ENCODE assay signal across 8 cellular contexts in the genomic region with DNA sequence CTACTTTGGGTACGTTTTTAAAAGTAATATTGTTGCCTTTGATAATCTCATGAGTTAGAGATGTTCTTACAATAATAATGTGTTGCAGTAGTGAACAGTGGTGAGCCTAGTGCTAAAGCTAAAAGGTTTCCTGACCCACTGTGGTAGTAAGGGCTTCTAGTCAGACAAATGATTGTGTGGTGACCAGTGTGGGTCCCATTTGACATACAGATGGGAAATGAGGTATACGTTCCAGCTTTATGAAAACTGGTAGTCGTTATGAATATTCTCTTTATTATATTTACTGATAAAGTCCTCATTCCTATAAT. TPM values are rescaled to one million over a fixed set of nuclear protein-coding genes. Genes with fewer than 3 reads are reported as not detected.
DNase-seq lines count a peak whose midpoint lies in the region; ATAC-seq and TF ChIP-seq lines count a peak whose summit lies in the region.

No MANE protein-coding gene starts in this region.

- peak overlapping the region; percentile 100; a peak in 3 of 4 replicates for H3K27ac ChIP-seq in SK-N-SH (ENCODE audit: low read depth in 2 of 2, low read length in 1 of 2)

- no peak for TF ChIP-seq RAD21 in SK-N-SH (IDR thresholded peaks at IDR 0.05; ENCODE audit: low read length)

- H3K79me2 ChIP-seq in SK-N-SH (ENCODE audit: insufficient read depth), result peaks cover 68% of the 10 kb centered on the region

- no peaks in the 10 kb centered on the region for H3K9me3 ChIP-seq in SK-N-SH

- TF ChIP-seq EP300 in SK-N-SH (IDR thresholded peaks at IDR 0.05; ENCODE audit: borderline replicate concordance in 1 of 2, low read depth in 1 of 2, low read length in 1 of 2), result no peak

- H3K9me3 Mint-ChIP-seq in T-helper 2 cell treated with Interferon-gamma antibody and Interleukin-4, amounts not matched to agents 5 μg/mL and 100 μg/mL, for 36 hours, result no peaks in the 10 kb centered on the region
- no peaks in the 10 kb centered on the region for H3K9me3 Mint-ChIP-seq in stimulated activated memory B cell treated with anti-CD40 and anti-IgM and Interleukin-4, amounts not matched to agents 10 μg/mL and 1 μg/mL and 100 μg/mL, for 72 hours

- H3K4me1 ChIP-seq in SK-N-SH (ENCODE audit: control insufficient read depth in 1 of 2, insufficient read depth in 2 of 2, low read depth in 1 of 2, low read length in 1 of 2), result peaks cover 9 to 17% of the 10 kb centered on the region in 2 experiments; a peak in 3 of 4 replicates

- H3K27me3 Mint-ChIP-seq in T-helper 2 cell treated with Interferon-gamma antibody and Interleukin-4, amounts not matched to agents 5 μg/mL and 100 μg/mL, for 36 hours (ENCODE audit: low read depth), result no peaks in the 10 kb centered on the region
- no peaks in the 10 kb centered on the region for H3K27me3 Mint-ChIP-seq in stimulated activated memory B cell treated with anti-CD40 and anti-IgM and Interleukin-4, amounts not matched to agents 10 μg/mL and 1 μg/mL and 100 μg/mL, for 72 hours

- POLR2A ChIA-PET in SK-N-SH (lab: Yijun Ruan, JAX), result interaction anchor here (0.9 to 1.9 kb wide), 3 partner anchors 14 to 117 kb away, joined by 3 to 7 read pairs (median 4); no protein-coding TSS in a partner anchor

- peak overlapping the region; percentile 86 for H3K4me3 Mint-ChIP-seq in T-helper 2 cell treated with Interferon-gamma antibody and Interleukin-4, amounts not matched to agents 5 μg/mL and 100 μg/mL, for 36 hours
- H3K4me3 Mint-ChIP-seq in stimulated activated memory B cell treated with anti-CD40 and anti-IgM and Interleukin-4, amounts not matched to agents 10 μg/mL and 1 μg/mL and 100 μg/mL, for 72 hours, result peak overlapping the region; percentile 98

- peaks cover 42% of the 10 kb centered on the region for H3K4me1 Mint-ChIP-seq in T-helper 2 cell treated with Interferon-gamma antibody and Interleukin-4, amounts not matched to agents 5 μg/mL and 100 μg/mL, for 36 hours (ENCODE audit: low read depth)
- peaks cover 47% of the 10 kb centered on the region for H3K4me1 Mint-ChIP-seq in stimulated activated memory B cell treated with anti-CD40 and anti-IgM and Interleukin-4, amounts not matched to agents 10 μg/mL and 1 μg/mL and 100 μg/mL, for 72 hours

- H3K4me2 ChIP-seq in SK-N-SH, result peak overlapping the region; percentile 85

- no peaks in the 10 kb centered on the region for H3K27me3 ChIP-seq in SK-N-SH (ENCODE audit: insufficient read depth)

- H3K9ac ChIP-seq in SK-N-SH, result peak overlapping the region; percentile 100; the same call in 1 of the 2 replicates

- H3K4me3 ChIP-seq in SK-N-SH (ENCODE audit: low read depth in 2 of 2, low read length in 1 of 2), result peak overlapping the region; percentile 79 to 95; a peak in 3 of 4 replicates
- H3K4me3 ChIP-seq in foreskin fibroblast (ENCODE audit: low read depth in 1 of 2, low read length in 2 of 2), result peak overlapping the region; percentile 85 to 91

- DNase-seq in SK-N-SH, result no peak
- DNase-seq in T-helper 2 cell treated with Interferon-gamma antibody and Interleukin-4, amounts not matched to agents 5 μg/mL and 100 μg/mL, for 36 hours (ENCODE audit: low spot score), result peak; percentile 22
- no peak for DNase-seq in foreskin fibroblast
- no peak for DNase-seq in 8988T

- peaks cover 25% of the 10 kb centered on the region for H3K36me3 Mint-ChIP-seq in T-helper 2 cell treated with Interferon-gamma antibody and Interleukin-4, amounts not matched to agents 5 μg/mL and 100 μg/mL, for 36 hours (ENCODE audit: low read depth)
- H3K36me3 Mint-ChIP-seq in stimulated activated memory B cell treated with anti-CD40 and anti-IgM and Interleukin-4, amounts not matched to agents 10 μg/mL and 1 μg/mL and 100 μg/mL, for 72 hours, result peaks cover 12% of the 10 kb centered on the region

- peaks cover 2 to 18% of the 10 kb centered on the region in 2 experiments for H3K36me3 ChIP-seq in SK-N-SH (replicated peaks in 1 of 2; ENCODE audit: control insufficient read depth in 1 of 2, insufficient read depth in 2 of 2, low read length in 1 of 2)

- H3F3A ChIP-seq in SK-N-SH (replicated peaks; ENCODE audit: insufficient read depth), result peaks cover 7% of the 10 kb centered on the region

- CTCF ChIA-PET in SK-N-SH (lab: Yijun Ruan, JAX), result interaction anchor here (0.7 to 1.5 kb wide), 5 partner anchors 18 to 812 kb away, joined by 3 to 5 read pairs (median 3); no protein-coding TSS in a partner anchor

- H4K20me1 ChIP-seq in SK-N-SH (ENCODE audit: insufficient read depth), result no peaks in the 10 kb centered on the region; the same call in 1 of the 2 replicates

- peak overlapping the region; percentile 100 for H3K27ac Mint-ChIP-seq in T-helper 2 cell treated with Interferon-gamma antibody and Interleukin-4, amounts not matched to agents 5 μg/mL and 100 μg/mL, for 36 hours
- peak overlapping the region; percentile 99 for H3K27ac Mint-ChIP-seq in stimulated activated memory B cell treated with anti-CD40 and anti-IgM and Interleukin-4, amounts not matched to agents 10 μg/mL and 1 μg/mL and 100 μg/mL, for 72 hours

- no peak for ATAC-seq in SK-N-SH treated with all-trans-retinoic acid at 6 μM for 48 hours
- no peak for ATAC-seq in stimulated activated memory B cell treated with anti-CD40 and anti-IgM and Interleukin-4, amounts not matched to agents 10 μg/mL and 1 μg/mL and 100 μg/mL, for 72 hours
- no peak for ATAC-seq in GM18873 (IDR thresholded peaks at IDR 0.05; ENCODE audit: low FRiP score, unreplicated experiment)
- no peak for ATAC-seq in HG02571 (IDR thresholded peaks at IDR 0.05; ENCODE audit: unreplicated experiment)

- WGBS in SK-N-SH (ENCODE audit: low lambda C conversion rate), result 10% methylated on average over 3 of the region's 3 CpGs

- TF ChIP-seq CTCF in SK-N-SH (IDR thresholded peaks at IDR 0.05), result no peak
- no peak for TF ChIP-seq CTCF in foreskin fibroblast (IDR thresholded peaks at IDR 0.05; ENCODE audit: low read depth, low read length)

- H2AFZ ChIP-seq in SK-N-SH (ENCODE audit: low read depth), result no peak overlapping the region; the same call in 1 of the 2 replicates

- no peaks in the 10 kb centered on the region for H3K9me2 ChIP-seq in SK-N-SH

TF ChIP-seq in SK-N-SH, 30 proteins besides CTCF, POLR2A, EP300 and RAD21 (continues in another document):
- TF ChIP-seq NFIC (IDR thresholded peaks at IDR 0.05; ENCODE audit: borderline replicate concordance), result no peak
- no peak for TF ChIP-seq MEF2A (IDR thresholded peaks at IDR 0.05; ENCODE audit: borderline replicate concordance, low read depth)
- TF ChIP-seq, protein P1, sequence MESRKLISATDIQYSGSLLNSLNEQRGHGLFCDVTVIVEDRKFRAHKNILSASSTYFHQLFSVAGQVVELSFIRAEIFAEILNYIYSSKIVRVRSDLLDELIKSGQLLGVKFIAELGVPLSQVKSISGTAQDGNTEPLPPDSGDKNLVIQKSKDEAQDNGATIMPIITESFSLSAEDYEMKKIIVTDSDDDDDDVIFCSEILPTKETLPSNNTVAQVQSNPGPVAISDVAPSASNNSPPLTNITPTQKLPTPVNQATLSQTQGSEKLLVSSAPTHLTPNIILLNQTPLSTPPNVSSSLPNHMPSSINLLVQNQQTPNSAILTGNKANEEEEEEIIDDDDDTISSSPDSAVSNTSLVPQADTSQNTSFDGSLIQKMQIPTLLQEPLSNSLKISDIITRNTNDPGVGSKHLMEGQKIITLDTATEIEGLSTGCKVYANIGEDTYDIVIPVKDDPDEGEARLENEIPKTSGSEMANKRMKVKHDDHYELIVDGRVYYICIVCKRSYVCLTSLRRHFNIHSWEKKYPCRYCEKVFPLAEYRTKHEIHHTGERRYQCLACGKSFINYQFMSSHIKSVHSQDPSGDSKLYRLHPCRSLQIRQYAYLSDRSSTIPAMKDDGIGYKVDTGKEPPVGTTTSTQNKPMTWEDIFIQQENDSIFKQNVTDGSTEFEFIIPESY (IDR thresholded peaks at IDR 0.05; ENCODE audit: borderline replicate concordance, low read depth), result no peak
- TF ChIP-seq SIN3A (IDR thresholded peaks at IDR 0.05; ENCODE audit: borderline replicate concordance, low read depth, low read length), result no peak
- no peak for TF ChIP-seq JUND (IDR thresholded peaks at IDR 0.05)
- TF ChIP-seq POLR2AphosphoS5 (IDR thresholded peaks at IDR 0.05; ENCODE audit: low read depth, low read length), result no peak

TF ChIP-seq in SK-N-SH treated with all-trans-retinoic acid at 6 μM for 48 hours, 23 proteins besides CTCF, POLR2A, EP300 and RAD21 (continues in another document):
- no peak for TF ChIP-seq OSR1 (CRISPR knock-in tag; IDR thresholded peaks at IDR 0.05)
- TF ChIP-seq, protein P2, sequence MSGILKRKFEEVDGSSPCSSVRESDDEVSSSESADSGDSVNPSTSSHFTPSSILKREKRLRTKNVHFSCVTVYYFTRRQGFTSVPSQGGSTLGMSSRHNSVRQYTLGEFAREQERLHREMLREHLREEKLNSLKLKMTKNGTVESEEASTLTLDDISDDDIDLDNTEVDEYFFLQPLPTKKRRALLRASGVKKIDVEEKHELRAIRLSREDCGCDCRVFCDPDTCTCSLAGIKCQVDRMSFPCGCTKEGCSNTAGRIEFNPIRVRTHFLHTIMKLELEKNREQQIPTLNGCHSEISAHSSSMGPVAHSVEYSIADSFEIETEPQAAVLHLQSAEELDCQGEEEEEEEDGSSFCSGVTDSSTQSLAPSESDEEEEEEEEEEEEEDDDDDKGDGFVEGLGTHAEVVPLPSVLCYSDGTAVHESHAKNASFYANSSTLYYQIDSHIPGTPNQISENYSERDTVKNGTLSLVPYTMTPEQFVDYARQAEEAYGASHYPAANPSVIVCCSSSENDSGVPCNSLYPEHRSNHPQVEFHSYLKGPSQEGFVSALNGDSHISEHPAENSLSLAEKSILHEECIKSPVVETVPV (CRISPR knock-in tag; IDR thresholded peaks at IDR 0.05), result no peak
- TF ChIP-seq, protein P3, sequence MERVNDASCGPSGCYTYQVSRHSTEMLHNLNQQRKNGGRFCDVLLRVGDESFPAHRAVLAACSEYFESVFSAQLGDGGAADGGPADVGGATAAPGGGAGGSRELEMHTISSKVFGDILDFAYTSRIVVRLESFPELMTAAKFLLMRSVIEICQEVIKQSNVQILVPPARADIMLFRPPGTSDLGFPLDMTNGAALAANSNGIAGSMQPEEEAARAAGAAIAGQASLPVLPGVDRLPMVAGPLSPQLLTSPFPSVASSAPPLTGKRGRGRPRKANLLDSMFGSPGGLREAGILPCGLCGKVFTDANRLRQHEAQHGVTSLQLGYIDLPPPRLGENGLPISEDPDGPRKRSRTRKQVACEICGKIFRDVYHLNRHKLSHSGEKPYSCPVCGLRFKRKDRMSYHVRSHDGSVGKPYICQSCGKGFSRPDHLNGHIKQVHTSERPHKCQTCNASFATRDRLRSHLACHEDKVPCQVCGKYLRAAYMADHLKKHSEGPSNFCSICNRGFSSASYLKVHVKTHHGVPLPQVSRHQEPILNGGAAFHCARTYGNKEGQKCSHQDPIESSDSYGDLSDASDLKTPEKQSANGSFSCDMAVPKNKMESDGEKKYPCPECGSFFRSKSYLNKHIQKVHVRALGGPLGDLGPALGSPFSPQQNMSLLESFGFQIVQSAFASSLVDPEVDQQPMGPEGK (CRISPR knock-in tag; IDR thresholded peaks at IDR 0.05; ENCODE audit: borderline replicate concordance), result no peak
- no peak for TF ChIP-seq ZFP3 (CRISPR knock-in tag; IDR thresholded peaks at IDR 0.05)
- TF ChIP-seq CSDC2 (CRISPR knock-in tag; IDR thresholded peaks at IDR 0.05), result no peak
- TF ChIP-seq TCF4 (CRISPR knock-in tag; IDR thresholded peaks at IDR 0.05; ENCODE audit: borderline replicate concordance), result no peak
- TF ChIP-seq RARB (CRISPR knock-in tag; IDR thresholded peaks at IDR 0.05), result no peak

RNA-seq across cellular contexts. Expression of a gene that starts 1.8 kb away (rescaled TPM):
- 1.7 and 2.1 TPM in 2 replicates for polyA plus RNA-seq in SK-N-SH (2012; rRNA removed)
- polyA plus RNA-seq in SK-N-SH (2012; cell fraction: cytosol; rRNA removed), result 1.0 and 1.5 TPM in 2 replicates
- 2.6 and 5.5 TPM in 2 replicates for polyA plus RNA-seq in SK-N-SH (2012; cell fraction: nucleus; rRNA removed)
